8 cellular contexts compared by ENCODE assay signal in the genomic region with DNA sequence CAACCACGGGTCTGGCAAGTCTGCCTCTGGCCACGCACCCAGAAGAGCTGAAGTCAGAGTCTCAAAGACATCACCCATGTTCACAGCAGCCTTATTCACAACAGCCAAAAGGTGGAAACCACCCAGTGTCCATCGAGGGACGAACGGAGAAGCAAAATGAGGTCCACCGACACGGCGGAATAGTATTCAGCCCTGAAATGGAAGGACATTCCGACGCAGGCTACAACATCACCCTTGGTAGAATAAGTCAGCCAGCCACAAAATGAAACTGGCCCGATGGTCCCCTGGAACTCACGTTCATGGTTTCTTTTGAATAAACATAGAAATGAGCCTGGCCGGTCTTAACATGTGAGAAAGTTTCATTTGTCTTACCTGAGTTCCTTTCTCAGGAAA. TPM values are rescaled to one million over a fixed set of nuclear protein-coding genes. Genes with fewer than 3 reads are reported as not detected.
"Had no signal": no experiment of that assay in that cellular context is flagged by ENCODE, and none has a peak within 500 bp of the region (broad histone marks: within the 10 kb centered on the region; RNA-seq: fewer than 3 reads in every experiment).

No MANE protein-coding gene starts in this region.

- H2AFZ ChIP-seq: GM23338 had no signal

- H3K4me3 ChIP-seq: GM23338 had no signal

- ATAC-seq: GM23338 had no signal

- H3K4me2 ChIP-seq: GM23338 had no signal

- H3K27ac ChIP-seq: HL-60 had no signal

- H3K27ac Mint-ChIP-seq: GM23338, HFFc6 had no signal

- DNase-seq: H9, HCEC 1CT, HFFc6, IMR-90, KBM-7 had no signal

- H3K4me3 Mint-ChIP-seq: GM23338, H9, HFFc6 had no signal

- H3K9me3 Mint-ChIP-seq: GM23338, H9, HFFc6 had no signal

RNA-seq across cellular contexts. Expression of a gene that starts 16.9 kb away (rescaled TPM):
- total RNA-seq: H1, HFFc6, IMR-90 had no signal
- polyA plus RNA-seq: GM23338, IMR-90 had no signal
